11 cellular contexts compared by ENCODE assay signal in the genomic region with DNA sequence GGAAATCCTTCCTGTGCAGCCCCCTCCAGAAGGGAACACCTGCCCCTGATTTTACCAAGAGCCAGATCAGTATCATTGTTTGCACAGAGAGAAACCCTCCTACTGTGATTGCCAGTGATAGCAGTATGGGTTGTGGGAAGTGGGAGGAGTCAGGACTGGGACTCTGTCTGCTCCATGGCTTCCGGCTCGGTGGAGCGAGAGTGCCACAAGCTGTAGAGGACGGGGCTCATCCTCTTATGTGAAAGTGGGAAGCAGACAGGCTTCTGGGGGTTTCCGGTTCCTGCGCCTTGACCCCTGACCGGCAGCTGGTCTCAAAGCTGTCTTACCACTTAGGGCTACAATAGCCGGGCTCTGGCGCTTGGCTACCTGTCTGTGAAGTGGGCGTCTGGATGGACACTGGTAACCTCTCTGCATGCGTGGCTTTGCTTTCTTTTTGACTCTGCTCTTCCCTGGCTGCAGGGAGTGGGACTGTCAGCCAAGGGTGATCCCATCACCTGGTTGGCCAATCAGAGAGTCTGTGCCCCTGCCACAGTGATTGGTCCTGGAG.
A peak's percentile ranks its signal among the peaks of the same experiment; 100 is the strongest.
DNase-seq lines count a peak whose midpoint lies in the region; ATAC-seq and TF ChIP-seq lines count a peak whose summit lies in the region.
"Had no signal": no experiment of that assay in that cellular context is flagged by ENCODE, and none has a peak within 500 bp of the region (broad histone marks: within the 10 kb centered on the region; RNA-seq: fewer than 3 reads in every experiment).

No MANE protein-coding gene starts in this region.

- no peaks in the 10 kb centered on the region for H4K20me1 ChIP-seq in DND-41 (ENCODE audit: insufficient read depth, low read length)

- H3K4me3 ChIP-seq in DND-41 (ENCODE audit: low read depth in 1 of 2, low read length in 2 of 2), result no peak overlapping the region
- no peak overlapping the region for H3K4me3 ChIP-seq in esophagus muscularis mucosa
- H3K4me3 ChIP-seq in BE2C (ENCODE audit: low read depth, low read length), result no peak overlapping the region

- H3K4me1 ChIP-seq in DND-41 (ENCODE audit: insufficient read depth, low read length), result no peaks in the 10 kb centered on the region
- no peaks in the 10 kb centered on the region for H3K4me1 ChIP-seq in esophagus muscularis mucosa
- no peaks in the 10 kb centered on the region for H3K4me1 ChIP-seq in BE2C

- H3K27me3 ChIP-seq in DND-41 (ENCODE audit: insufficient read depth, low read length, poor library complexity) (no peaks in the 10 kb centered on the region), esophagus muscularis mucosa (no peaks in the 10 kb centered on the region), BE2C (no peaks in the 10 kb centered on the region)

- H3K79me2 ChIP-seq in DND-41 (ENCODE audit: insufficient read depth, low read length), result no peaks in the 10 kb centered on the region

- TF ChIP-seq CTCF in DND-41 (IDR thresholded peaks at IDR 0.05; ENCODE audit: borderline replicate concordance, extremely low read depth, low read length, poor library complexity, severe bottlenecking) (no peak), esophagus muscularis mucosa (IDR thresholded peaks at IDR 0.05) (no peak), BE2C (IDR thresholded peaks at IDR 0.05; ENCODE audit: low read depth, low read length) (no peak)

- 90% methylated on average over 11 of the region's 11 CpGs for WGBS in esophagus muscularis mucosa

- no peak overlapping the region for H3K4me2 ChIP-seq in DND-41 (ENCODE audit: insufficient read depth, low read length)

- no peaks in the 10 kb centered on the region for H3K9me3 ChIP-seq in DND-41 (ENCODE audit: insufficient read depth, low read length, severe bottlenecking)
- H3K9me3 ChIP-seq in esophagus muscularis mucosa, result no peaks in the 10 kb centered on the region
- no peaks in the 10 kb centered on the region for H3K9me3 ChIP-seq in BE2C

- H3K9ac ChIP-seq in DND-41 (ENCODE audit: low read depth, low read length), result no peak overlapping the region

- no peak for TF ChIP-seq POLR2A in esophagus muscularis mucosa (IDR thresholded peaks at IDR 0.05; ENCODE audit: low read depth)

- no peak overlapping the region for H2AFZ ChIP-seq in DND-41 (ENCODE audit: low read depth, low read length)

- DNase-seq in DND-41 (no peak), NCI-H1694 treated with DMSO at 0.1 percent for 48 hours (lab: John Stamatoyannopoulos, UW) (peak; percentile 17), NCI-H748 treated with DMSO at 0.1 percent for 48 hours (lab: John Stamatoyannopoulos, UW) (peak; percentile 60), esophagus muscularis mucosa (ENCODE audit: extremely low spot score) (peak; percentile 75), BE2C (no peak), activated gamma-delta T cell treated with Interleukin-2 at 50 U/mL for 16 hours (no peak), EL (no peak)
- DNase-seq: effector memory CD4-positive, alpha-beta T cell; midbrain; small intestine had no signal

- ATAC-seq in DND-41 (ENCODE audit: insufficient read depth, low read depth) (no peak), GM19328 (IDR thresholded peaks at IDR 0.05; ENCODE audit: unreplicated experiment) (no peak)

- TF ChIP-seq EP300 in esophagus muscularis mucosa (IDR thresholded peaks at IDR 0.05), result no peak

- H3K27ac ChIP-seq in DND-41 (ENCODE audit: low read length) (0 out of 2 replicates have a peak overlapping the region, but pooled peaks have one; percentile 19), esophagus muscularis mucosa (replicated peaks in 1 of 4) (no peak overlapping the region)

- intact Hi-C loops in esophagus muscularis mucosa (cut with DNase I), result no loop called here

- H3K36me3 ChIP-seq in DND-41 (ENCODE audit: insufficient read depth, low read length) (no peaks in the 10 kb centered on the region), esophagus muscularis mucosa (no peaks in the 10 kb centered on the region), BE2C (no peaks in the 10 kb centered on the region)

Comparison
In these comparisons a context has a peak if more than half of its experiments do, and no peak if none do; other contexts are left out.
1. DNase-seq: peak in NCI-H1694 treated with DMSO at 0.1 percent for 48 hours (single experiment), NCI-H748 treated with DMSO at 0.1 percent for 48 hours (single experiment) and esophagus muscularis mucosa (single experiment); none in DND-41 (single experiment), BE2C (single experiment), activated gamma-delta T cell treated with Interleukin-2 at 50 U/mL for 16 hours (single experiment) and EL (single experiment).